ENCODE assay signal across 8 cellular contexts in genomic region chr15:39919740-39920509, GRCh38. TPM values are rescaled to one million over a fixed set of nuclear protein-coding genes. Genes with fewer than 3 reads are reported as not detected.
DNase-seq lines count a peak whose midpoint lies in the region; ATAC-seq and TF ChIP-seq lines count a peak whose summit lies in the region.

Gene GPR176, minus strand, starts transcription at chr15:39920266. Its CDS starts 240 bp downstream, at chr15:39920026.

- H3K27ac ChIP-seq in testis = peak within 1 kb of the TSS; percentile 83 to 89

- H3K27me3 ChIP-seq in BE2C (peaks cover 21% of the 10 kb centered on the region), testis (no peaks in the 10 kb centered on the region)

- H3K9me3 ChIP-seq in BE2C = no peaks in the 10 kb centered on the region
- no peaks in the 10 kb centered on the region for H3K9me3 ChIP-seq in testis

- peaks cover 7% of the 10 kb centered on the region; the same call in 1 of the 2 replicates for H3K4me1 ChIP-seq in BE2C
- no peaks in the 10 kb centered on the region for H3K4me1 ChIP-seq in testis

- no peaks in the 10 kb centered on the region for H3K9me3 Mint-ChIP-seq in activated T-cell treated with anti-CD3 and anti-CD28 coated beads, Interleukin-2, amount 50 U/mL, for 4 hours
- H3K9me3 Mint-ChIP-seq in mesothelial cell of epicardium = peaks cover 5% of the 10 kb centered on the region

- peak; percentile 14 for ATAC-seq in GM21360 (IDR thresholded peaks at IDR 0.05; ENCODE audit: unreplicated experiment)
- ATAC-seq in activated T-cell treated with anti-CD3 and anti-CD28 coated beads, Interleukin-2, amount 50 U/mL, for 4 hours = peak; percentile 29 to 31
- ATAC-seq in GM18520 (IDR thresholded peaks at IDR 0.05; ENCODE audit: unreplicated experiment) = no peak

- H3K4me3 ChIP-seq in BE2C (ENCODE audit: low read depth, low read length) = peak within 1 kb of the TSS; percentile 65
- peak within 1 kb of the TSS; percentile 64 to 68 for H3K4me3 ChIP-seq in testis

- H3K4me1 Mint-ChIP-seq in activated T-cell treated with anti-CD3 and anti-CD28 coated beads, Interleukin-2, amount 50 U/mL, for 4 hours (ENCODE audit: low read depth) = peaks cover 13% of the 10 kb centered on the region
- peaks cover 20% of the 10 kb centered on the region for H3K4me1 Mint-ChIP-seq in mesothelial cell of epicardium

- H3K36me3 Mint-ChIP-seq in activated T-cell treated with anti-CD3 and anti-CD28 coated beads, Interleukin-2, amount 50 U/mL, for 4 hours (ENCODE audit: insufficient read depth) = no peaks in the 10 kb centered on the region
- H3K36me3 Mint-ChIP-seq in mesothelial cell of epicardium = no peaks in the 10 kb centered on the region

- TF ChIP-seq POLR2A in erythroblast (IDR thresholded peaks at IDR 0.05; ENCODE audit: low read length) = no peak
- TF ChIP-seq POLR2A in testis (IDR thresholded peaks at IDR 0.05) = no peak

- DNase-seq in BE2C = peak; percentile 59
- peak; percentile 59 for DNase-seq in NCI-H2171 (lab: John Stamatoyannopoulos, UW)
- peak; percentile 14 for DNase-seq in activated T-cell treated with anti-CD3 and anti-CD28 coated beads, Interleukin-2, amount 50 U/mL, for 4 hours
- peak; percentile 60 to 67 for DNase-seq in erythroblast (lab: John Stamatoyannopoulos, UW)
- DNase-seq in mesothelial cell of epicardium (ENCODE audit: low spot score in 2 of 2, unreplicated experiment in 2 of 2) = peak; percentile 27 to 58
- peak; percentile 64 for DNase-seq in testis

- H3K4me3 Mint-ChIP-seq in activated T-cell treated with anti-CD3 and anti-CD28 coated beads, Interleukin-2, amount 50 U/mL, for 4 hours = peak within 1 kb of the TSS; percentile 84
- H3K4me3 Mint-ChIP-seq in mesothelial cell of epicardium = peak within 1 kb of the TSS; percentile 79

- intact Hi-C loops in testis (cut with DNase I; ENCODE audit: low total_unique reads) = no loop called here

- TF ChIP-seq CTCF in BE2C (IDR thresholded peaks at IDR 0.05; ENCODE audit: low read depth, low read length) = peak; percentile 14
- TF ChIP-seq CTCF in mesothelial cell of epicardium (IDR thresholded peaks at IDR 0.05; ENCODE audit: unreplicated experiment) = no peak
- no peak for TF ChIP-seq CTCF in testis (IDR thresholded peaks at IDR 0.05)

- H3K36me3 ChIP-seq in BE2C = no peaks in the 10 kb centered on the region
- H3K36me3 ChIP-seq in testis (ENCODE audit: low read depth, missing control alignments) = no peaks in the 10 kb centered on the region

- H3K27me3 Mint-ChIP-seq in activated T-cell treated with anti-CD3 and anti-CD28 coated beads, Interleukin-2, amount 50 U/mL, for 4 hours (ENCODE audit: low read depth) = peaks cover 19% of the 10 kb centered on the region
- peaks cover 43% of the 10 kb centered on the region for H3K27me3 Mint-ChIP-seq in mesothelial cell of epicardium (ENCODE audit: low read depth)

- peak within 1 kb of the TSS; percentile 83 for H3K27ac Mint-ChIP-seq in mesothelial cell of epicardium

- 0 to 5% methylated on average over 4 to 37 of the region's 84 CpGs for WGBS in testis, 2 donors

RNA-seq across cellular contexts. Expression of gene GPR176, which starts in this region (rescaled TPM):
- 4.5 TPM for polyA plus RNA-seq in BE2C (2012; ENCODE audit: insufficient read depth, insufficient read length, low read depth)
- total RNA-seq in activated T-cell treated with anti-CD3 and anti-CD28 coated beads, Interleukin-2, amount 50 U/mL, for 4 hours = under 1 TPM; 0.13 to 0.19 (median 0.13) TPM
- total RNA-seq in mesothelial cell of epicardium = 3.1 to 3.8 TPM (median 3.3 TPM) in 3 replicates
- 10 to 100 TPM; 22.0 to 34.1 TPM for total RNA-seq in testis
- polyA plus RNA-seq in testis (ENCODE audit: insufficient read depth, low read depth, low replicate concordance) = 23.1 TPM

Comparison
In these comparisons a context has a peak if more than half of its experiments do, and no peak if none do; other contexts are left out.
1. Peak in DNase-seq and ATAC-seq in activated T-cell treated with anti-CD3 and anti-CD28 coated beads, Interleukin-2, amount 50 U/mL, for 4 hours; RNA of the gene not detected or under 1 TPM.
2. DNase-seq: peak in every context shown above with its lines; median percentile 64 in testis; 64 in erythroblast; 59 in BE2C; 59 in NCI-H2171; 42 in mesothelial cell of epicardium; 14 in activated T-cell treated with anti-CD3 and anti-CD28 coated beads, Interleukin-2, amount 50 U/mL, for 4 hours.